ENCODE assay signal across 16 cellular contexts in genomic region chr1:38651669-38652068, GRCh38.
DNase-seq lines count a peak whose midpoint lies in the region; ATAC-seq and TF ChIP-seq lines count a peak whose summit lies in the region.
"Had no signal": no experiment of that assay in that cellular context is flagged by ENCODE, and none has a peak within 500 bp of the region (broad histone marks: within the 10 kb centered on the region; RNA-seq: fewer than 3 reads in every experiment).

No MANE protein-coding gene starts in this region.

- H2AFZ ChIP-seq in neuronal stem cell (ENCODE audit: low read length) = no peak overlapping the region

- intact Hi-C loops in left ventricle myocardium superior (cut with micrococcal nuclease) = no loop called here

- peaks cover 0 to 9% of the 10 kb centered on the region in 2 donors for H3K4me1 ChIP-seq in neuronal stem cell (ENCODE audit: control insufficient read depth in 2 of 2, insufficient read depth in 1 of 2, low read depth in 1 of 2, low read length in 2 of 2)
- H3K4me1 ChIP-seq: A549, BE2C had no signal

- no peaks in the 10 kb centered on the region for H3K79me1 ChIP-seq in neuronal stem cell (ENCODE audit: low read depth, low read length)

- H3K18ac ChIP-seq in neuronal stem cell (ENCODE audit: low read length) = peak overlapping the region; percentile 45

- H3K27ac ChIP-seq in RWPE1 = no peak overlapping the region
- H3K27ac ChIP-seq in neuronal stem cell (replicated peaks; ENCODE audit: low read length) = no peak overlapping the region
- H3K27ac ChIP-seq: A549 had no signal

- ATAC-seq in left ventricle myocardium superior = no peak
- ATAC-seq: A549; CD8-positive, alpha-beta T cell had no signal

- H3K4ac ChIP-seq in neuronal stem cell (ENCODE audit: low read length) = no peak overlapping the region

- no peak overlapping the region for H4K91ac ChIP-seq in neuronal stem cell (ENCODE audit: low read depth, low read length, poor library complexity)

- CTCF ChIA-PET in RWPE1 (lab: Yijun Ruan, JAX) = no interaction called here

- no peaks in the 10 kb centered on the region for H3K9me3 ChIP-seq in neuronal stem cell (replicated peaks in 1 of 2; ENCODE audit: control insufficient read depth in 2 of 2, insufficient read depth in 1 of 2, low read depth in 1 of 2, low read length in 2 of 2)
- H3K9me3 ChIP-seq: A549, BE2C had no signal

- H3K14ac ChIP-seq in neuronal stem cell (ENCODE audit: low read length) = no peak overlapping the region

- peak; percentile 53 for DNase-seq in HPDE6-E6E7 (ENCODE audit: extremely low spot score)
- peak; percentile 29 for DNase-seq in RWPE1 (ENCODE audit: low spot score)
- DNase-seq in epithelial cell of esophagus (ENCODE audit: low read depth) = peak; percentile 51
- DNase-seq in neuronal stem cell (ENCODE audit: low spot score) = no peak
- no peak for DNase-seq in left ventricle myocardium superior
- DNase-seq in NCI-H128 (lab: John Stamatoyannopoulos, UW; ENCODE audit: unreplicated experiment) = no peak
- DNase-seq in NCI-H1694 treated with DMSO at 0.1 percent for 48 hours (lab: John Stamatoyannopoulos, UW) = no peak
- DNase-seq: BE2C; CD8-positive, alpha-beta T cell; COR-L47; DND-41; GF-D8; HCEC 1CT; HFFc6; IMR-90 had no signal

- H3K27me3 ChIP-seq in neuronal stem cell (ENCODE audit: control insufficient read depth in 3 of 3, insufficient read depth in 3 of 3, low read depth in 1 of 3, low read length in 3 of 3) = no peaks in the 10 kb centered on the region
- H3K27me3 ChIP-seq: BE2C had no signal

- no peaks in the 10 kb centered on the region for H3K36me3 ChIP-seq in neuronal stem cell (replicated peaks in 1 of 2; ENCODE audit: control insufficient read depth in 2 of 2, insufficient read depth in 2 of 2, low read length in 2 of 2)
- H3K36me3 ChIP-seq: BE2C had no signal

- no peak overlapping the region for H3K4me3 ChIP-seq in epithelial cell of esophagus (ENCODE audit: low read length)
- H3K4me3 ChIP-seq in neuronal stem cell (ENCODE audit: low read length in 2 of 2) = no peak overlapping the region
- H3K4me3 ChIP-seq: A549 had no signal

- peak overlapping the region; percentile 1 for H2BK5ac ChIP-seq in neuronal stem cell (ENCODE audit: low read length)

- WGBS in neuronal stem cell (ENCODE audit: extremely low coverage in 2 of 2, insufficient read length in 2 of 2, insufficient replicate concordance in 1 of 2), 2 donors = no CpG with 5 or more reads among the region's 8 CpGs

- H3K9ac ChIP-seq in neuronal stem cell (ENCODE audit: low read depth, low read length, poor library complexity) = no peak overlapping the region

- no peak overlapping the region for H2BK15ac ChIP-seq in neuronal stem cell (ENCODE audit: low read length)

- H2BK12ac ChIP-seq in neuronal stem cell (ENCODE audit: low read length) = peak overlapping the region; percentile 85

- no peak overlapping the region for H2AK5ac ChIP-seq in neuronal stem cell (ENCODE audit: low read depth, low read length)

- POLR2A ChIA-PET in RWPE1 (lab: Yijun Ruan, JAX; ENCODE audit: low non-redundant PET) = no interaction called here

- H4K8ac ChIP-seq in neuronal stem cell (ENCODE audit: low read depth, low read length) = no peak overlapping the region

- H3K4me2 ChIP-seq in neuronal stem cell (ENCODE audit: insufficient read depth, low read length, poor library complexity, severe bottlenecking) = no peak overlapping the region
- H3K4me2 ChIP-seq: A549 had no signal

- no peak overlapping the region for H2BK120ac ChIP-seq in neuronal stem cell (ENCODE audit: low read depth, low read length)

- no peak overlapping the region for H3K23ac ChIP-seq in neuronal stem cell (ENCODE audit: low read depth, low read length, poor library complexity)

- TF ChIP-seq CTCF in RWPE1 (conservative IDR thresholded peaks at IDR 0.05; ENCODE audit: low read depth) (no peak), epithelial cell of esophagus (IDR thresholded peaks at IDR 0.05; ENCODE audit: insufficient read depth, low read depth, low read length, missing control alignments) (no peak)

Comparison
In these comparisons a context has a peak if more than half of its experiments do, and no peak if none do; other contexts are left out.
1. DNase-seq: peak in HPDE6-E6E7 (single experiment), RWPE1 (single experiment) and epithelial cell of esophagus (single experiment); none in neuronal stem cell (single experiment), left ventricle myocardium superior (single experiment), NCI-H128 (single experiment) and NCI-H1694 treated with DMSO at 0.1 percent for 48 hours (single experiment).